In genomic region chr7:27098493-27099223, GRCh38 we compare ENCODE assay signal across 1 cellular context.
TF ChIP-seq lines count a peak whose summit lies in the region.

No MANE protein-coding gene starts in this region.

TF ChIP-seq in K562, 482 proteins besides CTCF, POLR2A, EP300 and RAD21:
- TF ChIP-seq EZH2 (IDR thresholded peaks at IDR 0.05; ENCODE audit: borderline replicate concordance, low read depth, low read length) (0 out of 2 replicates have a peak, but pooled peaks have one; percentile 14), ZNF124 (CRISPR knock-in tag; IDR thresholded peaks at IDR 0.05) (no peak)
